ENCODE assay signal across 8 cellular contexts in genomic region chr16:30370444-30371247, GRCh38.
DNase-seq lines count a peak whose midpoint lies in the region; ATAC-seq, FAIRE-seq and TF ChIP-seq lines count a peak whose summit lies in the region.

Gene TBC1D10B (minus strand): TSS chr16:30370494. CDS start chr16:30370183, 311 bp downstream.

- TF ChIP-seq CTCF in D721Med (IDR thresholded peaks at IDR 0.05; ENCODE audit: insufficient read depth, missing control alignments) = peak; percentile 17

- TF ChIP-seq EP300 in Ishikawa (IDR thresholded peaks at IDR 0.05; ENCODE audit: borderline replicate concordance) = no peak

- TF ChIP-seq RAD21 in Ishikawa (IDR thresholded peaks at IDR 0.05; ENCODE audit: low read depth) = peak; percentile 2; the same call in 1 of the 2 replicates

- ATAC-seq in GM21619 (IDR thresholded peaks at IDR 0.05; ENCODE audit: unreplicated experiment) = peak; percentile 73

- FAIRE-seq in D721Med (lab: Jason Lieb, UNC) = peak; percentile 91

- DNase-seq in D721Med (ENCODE audit: insufficient read length, low spot score) = peak; percentile 91
- peak; percentile 98 for DNase-seq in OCI-M2 (lab: John Stamatoyannopoulos, UW; ENCODE audit: unreplicated experiment)
- DNase-seq in activated T-cell treated with anti-CD3 and anti-CD28 coated beads for 48 hours (ENCODE audit: low read depth) = peak; percentile 96
- peak; percentile 98 for DNase-seq in epidermal melanocyte (ENCODE audit: insufficient read length, low spot score)
- peak; percentile 100 for DNase-seq in midbrain (lab: John Stamatoyannopoulos, UW)
- peak; percentile 96 to 97 for DNase-seq in stimulated activated CD8-positive, alpha-beta memory T cell treated with anti-CD3 and anti-CD28 coated beads, Interleukin-15, amount 100 ng/mL, for 48 hours (ENCODE audit: low read depth in 2 of 2)

TF ChIP-seq in Ishikawa, 13 proteins besides CTCF, POLR2A, EP300 and RAD21:
- TF ChIP-seq, protein P1, sequence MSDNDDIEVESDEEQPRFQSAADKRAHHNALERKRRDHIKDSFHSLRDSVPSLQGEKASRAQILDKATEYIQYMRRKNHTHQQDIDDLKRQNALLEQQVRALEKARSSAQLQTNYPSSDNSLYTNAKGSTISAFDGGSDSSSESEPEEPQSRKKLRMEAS (IDR thresholded peaks at IDR 0.05) = 0 out of 2 replicates have a peak, but pooled peaks have one; percentile 42
- TF ChIP-seq NFIC (IDR thresholded peaks at IDR 0.05) (peak; percentile 58), TEAD4 (IDR thresholded peaks at IDR 0.05) (no peak), REST (IDR thresholded peaks at IDR 0.05; ENCODE audit: low read depth) (no peak), FOXM1 (IDR thresholded peaks at IDR 0.05; ENCODE audit: borderline replicate concordance, low read depth) (no peak), YY1 (IDR thresholded peaks at IDR 0.05; ENCODE audit: low read depth) (no peak), ZBTB7A (IDR thresholded peaks at IDR 0.05; ENCODE audit: low read depth) (no peak), CREB1 (IDR thresholded peaks at IDR 0.05; ENCODE audit: low read depth) (peak; percentile 68), TAF1 (IDR thresholded peaks at IDR 0.05; ENCODE audit: low read depth) (peak; percentile 68; the same call in 1 of the 2 replicates), EGR1 (IDR thresholded peaks at IDR 0.05) (no peak), TCF12 (IDR thresholded peaks at IDR 0.05; ENCODE audit: low read depth) (no peak), CEBPB (IDR thresholded peaks at IDR 0.05) (no peak)
- TF ChIP-seq, protein P2, sequence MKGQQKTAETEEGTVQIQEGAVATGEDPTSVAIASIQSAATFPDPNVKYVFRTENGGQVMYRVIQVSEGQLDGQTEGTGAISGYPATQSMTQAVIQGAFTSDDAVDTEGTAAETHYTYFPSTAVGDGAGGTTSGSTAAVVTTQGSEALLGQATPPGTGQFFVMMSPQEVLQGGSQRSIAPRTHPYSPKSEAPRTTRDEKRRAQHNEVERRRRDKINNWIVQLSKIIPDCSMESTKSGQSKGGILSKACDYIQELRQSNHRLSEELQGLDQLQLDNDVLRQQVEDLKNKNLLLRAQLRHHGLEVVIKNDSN (IDR thresholded peaks at IDR 0.05) = no peak

Comparison
In these comparisons a context has a peak if more than half of its experiments do, and no peak if none do; other contexts are left out.
1. Peak in every context shown above with its lines: DNase-seq and ATAC-seq.